8 cellular contexts compared by ENCODE assay signal in genomic region chr17:59330314-59330942, GRCh38. TPM values are rescaled to one million over a fixed set of nuclear protein-coding genes. Genes with fewer than 3 reads are reported as not detected.
A peak's percentile ranks its signal among the peaks of the same experiment; 100 is the strongest.
DNase-seq lines count a peak whose midpoint lies in the region; ATAC-seq and TF ChIP-seq lines count a peak whose summit lies in the region.

No MANE protein-coding gene starts in this region.

- H3K4me3 ChIP-seq in NB4 (ENCODE audit: low read depth, low read length), result no peak overlapping the region
- H3K4me3 ChIP-seq in mesodermal cell (ENCODE audit: extremely low read depth, insufficient read depth, low read length, poor library complexity, severe bottlenecking), result peak overlapping the region; percentile 94
- H3K4me3 ChIP-seq in upper lobe of right lung, result peak overlapping the region; percentile 96

- TF ChIP-seq CTCF in NB4 (IDR thresholded peaks at IDR 0.05; ENCODE audit: low read depth, low read length) (no peak), upper lobe of right lung (IDR thresholded peaks at IDR 0.05) (no peak)

- WGBS in mesodermal cell (ENCODE audit: insufficient coverage in 2 of 2), 2 experiments, result 37 to 42% methylated on average over 9 to 10 of the region's 14 CpGs

- H3K27ac ChIP-seq in mesodermal cell (ENCODE audit: low read depth, low read length, severe bottlenecking) (peak overlapping the region; percentile 88), upper lobe of right lung (peak overlapping the region; percentile 92)

- H3K36me3 ChIP-seq in mesodermal cell (ENCODE audit: control insufficient read depth, insufficient read depth, low read length), result no peaks in the 10 kb centered on the region
- no peaks in the 10 kb centered on the region for H3K36me3 ChIP-seq in upper lobe of right lung

- intact Hi-C loops in upper lobe of right lung (cut with DNase I), result loop anchor here (10.0 kb wide), 1 partner anchor 104 kb away; no protein-coding TSS in a partner anchor

- H3K27me3 ChIP-seq in upper lobe of right lung, result no peaks in the 10 kb centered on the region

- H3K4me1 ChIP-seq in mesodermal cell (ENCODE audit: control insufficient read depth, insufficient read depth, low read length, poor library complexity, severe bottlenecking) (peaks cover 42% of the 10 kb centered on the region), upper lobe of right lung (peaks cover 50% of the 10 kb centered on the region)

- no peaks in the 10 kb centered on the region for H3K9me3 ChIP-seq in mesodermal cell (ENCODE audit: control insufficient read depth, low read length)
- no peaks in the 10 kb centered on the region for H3K9me3 ChIP-seq in upper lobe of right lung

- no peak for TF ChIP-seq POLR2A in NB4 (IDR thresholded peaks at IDR 0.05; ENCODE audit: extremely low read depth, insufficient read length)

- ATAC-seq in upper lobe of right lung (peak; percentile 49), HG03025 (IDR thresholded peaks at IDR 0.05; ENCODE audit: low FRiP score, unreplicated experiment) (no peak), HG03460 (IDR thresholded peaks at IDR 0.05; ENCODE audit: unreplicated experiment) (no peak)

- DNase-seq in CD1c-positive myeloid dendritic cell (ENCODE audit: extremely low spot score) (peak; percentile 25), NB4 (ENCODE audit: low read depth) (peak; percentile 14), dermis microvascular lymphatic vessel endothelial cell (ENCODE audit: low read depth in 2 of 2) (peak; percentile 92 to 93), upper lobe of right lung (peak; percentile 74), AG08395 (ENCODE audit: low spot score) (no peak)

RNA-seq across cellular contexts. Expression of gene YPEL2, which starts 1.0 kb away (rescaled TPM):
- 54.6 and 60.8 TPM in 2 replicates for total RNA-seq in dermis microvascular lymphatic vessel endothelial cell
- polyA plus RNA-seq in mesodermal cell (2013, experiment 1 of 2), result 22.0 TPM
- polyA plus RNA-seq in mesodermal cell (2013, experiment 2 of 2), result 19.1 TPM
- 19.6 TPM for total RNA-seq in upper lobe of right lung
